ENCODE assay signal across 21 cellular contexts in the genomic region with DNA sequence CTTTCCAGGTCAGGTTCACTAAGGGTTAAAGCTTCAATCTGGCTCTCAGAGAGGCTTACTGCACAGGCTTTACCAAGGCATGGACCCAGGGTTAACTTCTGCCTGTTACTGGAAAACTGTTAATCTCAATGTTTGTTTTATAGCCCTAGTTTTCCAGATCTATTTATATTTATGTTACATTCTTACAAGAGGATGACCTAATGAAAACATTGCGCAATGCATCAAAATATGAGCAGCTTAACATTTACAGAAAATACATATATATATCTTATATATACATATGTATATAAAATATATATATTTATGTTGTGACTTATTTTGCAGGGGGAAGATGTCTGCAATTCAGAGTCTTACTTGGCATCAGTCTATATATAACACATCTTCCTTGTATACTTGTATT.
DNase-seq lines count a peak whose midpoint lies in the region; ATAC-seq, FAIRE-seq and TF ChIP-seq lines count a peak whose summit lies in the region.
"Had no signal": no experiment of that assay in that cellular context is flagged by ENCODE, and none has a peak within 500 bp of the region (broad histone marks: within the 10 kb centered on the region; RNA-seq: fewer than 3 reads in every experiment).

No MANE protein-coding gene starts in this region.

- intact Hi-C loops in HepG2 (cut with micrococcal nuclease; ENCODE audit: unreplicated experiment) (no loop called here), right lobe of liver (cut with DNase I) (no loop called here)

- TF ChIP-seq POLR2A in HepG2 (IDR thresholded peaks at IDR 0.05; ENCODE audit: insufficient read depth in 1 of 2, low read depth in 2 of 2, low read length in 2 of 2): no peak
- TF ChIP-seq POLR2A in right lobe of liver (IDR thresholded peaks at IDR 0.05): no peak

- H3K9me3 ChIP-seq in HepG2 (ENCODE audit: low read length) (no peaks in the 10 kb centered on the region), right lobe of liver (no peaks in the 10 kb centered on the region), adipocyte (ENCODE audit: control insufficient read depth, low read length) (peaks cover 3% of the 10 kb centered on the region)
- H3K9me3 ChIP-seq: BLaER1, Caco-2, HAP-1 had no signal

- POLR2A ChIA-PET in HepG2 (lab: Yijun Ruan, JAX): no interaction called here

- H3K36me3 ChIP-seq in HepG2 (replicated peaks in 1 of 2; ENCODE audit: control insufficient read depth in 1 of 2, insufficient read depth in 2 of 2, low read length in 2 of 2) (no peaks in the 10 kb centered on the region), right lobe of liver (no peaks in the 10 kb centered on the region), adipocyte (ENCODE audit: control insufficient read depth, insufficient read depth, low read length, severe bottlenecking) (no peaks in the 10 kb centered on the region)
- H3K36me3 ChIP-seq: BLaER1, HAP-1 had no signal

- ATAC-seq in HepG2: no peak
- no peak for ATAC-seq in right lobe of liver
- ATAC-seq in HG03571 (IDR thresholded peaks at IDR 0.05; ENCODE audit: unreplicated experiment): no peak
- ATAC-seq: CD8-positive, alpha-beta T cell; GM12878; GM23338 had no signal

- no peaks in the 10 kb centered on the region for H3K4me1 ChIP-seq in HepG2 (ENCODE audit: insufficient read depth, low read length)
- no peaks in the 10 kb centered on the region for H3K4me1 ChIP-seq in right lobe of liver
- H3K4me1 ChIP-seq in adipocyte (ENCODE audit: control insufficient read depth, insufficient read depth, low read length): no peaks in the 10 kb centered on the region
- H3K4me1 ChIP-seq: BLaER1, Caco-2, HAP-1 had no signal

- H4K20me1 ChIP-seq in HepG2 (ENCODE audit: insufficient read depth, low read length): no peaks in the 10 kb centered on the region
- H4K20me1 ChIP-seq: BLaER1 had no signal

- no peak overlapping the region for H3K4me2 ChIP-seq in HepG2 (ENCODE audit: low read depth, low read length)
- H3K4me2 ChIP-seq: BLaER1, GM23338 had no signal

- H2AFZ ChIP-seq in HepG2 (ENCODE audit: low read length): no peak overlapping the region
- H2AFZ ChIP-seq: GM23338 had no signal

- DNase-seq in HepG2 (ENCODE audit: low spot score) (no peak), right lobe of liver (no peak), adipocyte (ENCODE audit: low read depth) (peak; percentile 0), epithelial cell of esophagus (ENCODE audit: low read depth) (peak; percentile 4), SKM-1 treated with dmso at 0.1 percent for 144 hours (lab: John Stamatoyannopoulos, UW; ENCODE audit: unreplicated experiment) (no peak), HuH-7 (ENCODE audit: low spot score) (no peak)
- DNase-seq: Caco-2; CD4-positive, CD25-positive, alpha-beta regulatory T cell; CD8-positive, alpha-beta T cell; DMS153; DND-41; GDM1; HFFc6 had no signal

- TF ChIP-seq EP300 in HepG2 (IDR thresholded peaks at IDR 0.05; ENCODE audit: low read depth in 2 of 2, low read length in 2 of 2): no peak
- TF ChIP-seq EP300 in HepG2 (CRISPR knock-in tag; IDR thresholded peaks at IDR 0.05; ENCODE audit: borderline replicate concordance): no peak

- no peak overlapping the region for H3K27ac ChIP-seq in HepG2 (ENCODE audit: extremely low read length, insufficient read depth, low read length)
- H3K27ac ChIP-seq in right lobe of liver: no peak overlapping the region
- H3K27ac ChIP-seq: BLaER1, C4-2B had no signal

- no peak for FAIRE-seq in HepG2 (lab: Jason Lieb, UNC)
- FAIRE-seq: GM12878, GM18507, H54 had no signal

- H3K4me3 ChIP-seq in HepG2 (replicated peaks in 1 of 3; ENCODE audit: insufficient read depth in 1 of 3, low read depth in 2 of 3, low read length in 3 of 3) (no peak overlapping the region), right lobe of liver (no peak overlapping the region), adipocyte (ENCODE audit: low read length) (no peak overlapping the region), epithelial cell of esophagus (ENCODE audit: low read length) (no peak overlapping the region)
- H3K4me3 ChIP-seq: BLaER1, GM12878, GM23338, HAP-1 had no signal

- no peaks in the 10 kb centered on the region for H3K79me2 ChIP-seq in HepG2 (ENCODE audit: insufficient read depth, low read length)

- in situ Hi-C loops in HepG2 (cut with HindIII; ENCODE audit: extremely low pct_ligation_motif_present, low pct_unique_long_range_greater_than_20kb): no loop called here

- no TSS peak for BruUV-seq in HepG2 (replicated peaks; lab: Mats Ljungman, UMichigan)

- no peak for TF ChIP-seq RAD21 in HepG2 (CRISPR knock-in tag; IDR thresholded peaks at IDR 0.05)

- CTCF ChIA-PET in HepG2 (lab: Yijun Ruan, JAX; ENCODE audit: low intra/inter-chr PET ratio, low total read pairs): no interaction called here

- WGBS in HepG2 (ENCODE audit: low lambda C conversion rate): 6% methylated on average over 1 of the region's 1 CpG
- 75% methylated on average over 1 of the region's 1 CpG for WGBS in right lobe of liver (ENCODE audit: insufficient coverage, low coverage, low lambda C conversion rate, missing lambda C conversion rate)

- H3K9ac ChIP-seq in HepG2 (ENCODE audit: insufficient read depth, low read depth, low read length) (no peak overlapping the region), adipocyte (ENCODE audit: low read length) (no peak overlapping the region)
- H3K9ac ChIP-seq: BLaER1 had no signal

- no peaks in the 10 kb centered on the region for H3K27me3 ChIP-seq in HepG2 (ENCODE audit: control insufficient read depth in 1 of 2, insufficient read depth in 2 of 2, low read length in 2 of 2)
- H3K27me3 ChIP-seq in right lobe of liver: no peaks in the 10 kb centered on the region
- H3K27me3 ChIP-seq in adipocyte (replicated peaks; ENCODE audit: control insufficient read depth, insufficient read depth, low read length): peaks cover 27% of the 10 kb centered on the region

- TF ChIP-seq CTCF in HepG2 (CRISPR knock-in tag; IDR thresholded peaks at IDR 0.05) (no peak), right lobe of liver (IDR thresholded peaks at IDR 0.05) (no peak), epithelial cell of esophagus (IDR thresholded peaks at IDR 0.05; ENCODE audit: insufficient read depth, low read depth, low read length, missing control alignments) (no peak)

TF ChIP-seq in HepG2, 621 proteins besides CTCF, POLR2A, EP300 and RAD21:
- TF ChIP-seq CEBPB (IDR thresholded peaks at IDR 0.05; ENCODE audit: borderline replicate concordance, low read depth, low read length) (peak; percentile 27; the same call in 1 of the 2 replicates), MAZ (IDR thresholded peaks at IDR 0.05; ENCODE audit: borderline replicate concordance, low read depth, low read length) (no peak), MAZ (CRISPR knock-in tag; IDR thresholded peaks at IDR 0.05; ENCODE audit: low read depth) (no peak)

Comparison
In these comparisons a context has a peak if more than half of its experiments do, and no peak if none do; other contexts are left out.
1. DNase-seq: peak in adipocyte (single experiment) and epithelial cell of esophagus (single experiment); none in HepG2 (single experiment), right lobe of liver (0 of 3), SKM-1 treated with dmso at 0.1 percent for 144 hours (single experiment) and HuH-7 (single experiment).